8 cellular contexts compared by ENCODE assay signal in the genomic region with DNA sequence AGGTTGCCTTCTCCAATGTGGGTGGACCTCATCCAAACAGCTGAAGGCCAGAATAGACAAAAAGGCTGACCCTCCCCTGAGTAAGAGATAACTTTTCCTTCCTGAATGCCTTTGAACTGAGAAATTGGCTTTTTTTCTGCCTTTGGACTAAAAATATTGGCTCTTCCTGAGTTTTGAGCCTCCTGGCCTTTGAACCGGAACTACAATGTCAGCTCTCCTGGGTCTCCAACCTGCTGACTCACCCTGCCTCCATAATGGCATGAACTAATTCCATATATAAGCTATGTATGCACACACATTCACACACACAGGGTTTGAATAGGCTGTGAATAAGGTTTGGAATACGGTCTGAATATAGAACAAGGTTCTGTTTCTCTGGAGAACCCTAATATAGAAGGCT.
"Had no signal": no experiment of that assay in that cellular context is flagged by ENCODE, and none has a peak within 500 bp of the region (broad histone marks: within the 10 kb centered on the region; RNA-seq: fewer than 3 reads in every experiment).

No MANE protein-coding gene starts in this region.

- ATAC-seq: GM12878 had no signal

- DNase-seq: GDM1, GF-D8 had no signal

- H3K4me3 ChIP-seq: GM12878 had no signal

- FAIRE-seq: G401.6, GM12878, GM12891, GM12892, GM18507, GM19239 had no signal
